Comparison of ENCODE assay signal across 12 cellular contexts in the genomic region with DNA sequence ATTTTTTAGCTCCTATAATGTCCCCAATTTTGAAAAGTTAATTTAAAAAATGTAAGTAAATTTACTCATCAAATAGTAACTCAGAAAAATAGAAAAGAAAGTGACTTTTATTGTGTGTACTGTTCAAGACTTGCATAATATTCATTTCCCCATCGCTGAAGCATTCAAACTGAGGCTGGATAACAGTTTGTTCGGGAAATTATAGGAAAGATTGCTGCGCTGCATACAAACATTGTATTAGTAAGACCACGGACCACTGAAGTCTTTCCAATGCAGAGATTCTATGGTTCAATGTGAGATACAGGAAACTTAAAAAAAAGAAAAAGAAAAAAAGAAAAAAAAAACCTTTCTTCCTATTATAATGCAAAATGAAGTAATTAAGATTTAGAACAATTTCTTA. TPM values are rescaled to one million over a fixed set of nuclear protein-coding genes. Genes with fewer than 3 reads are reported as not detected.
DNase-seq lines count a peak whose midpoint lies in the region; ATAC-seq and TF ChIP-seq lines count a peak whose summit lies in the region.
"Had no signal": no experiment of that assay in that cellular context is flagged by ENCODE, and none has a peak within 500 bp of the region (broad histone marks: within the 10 kb centered on the region; RNA-seq: fewer than 3 reads in every experiment).

No MANE protein-coding gene starts in this region.

- peak overlapping the region; percentile 96 for H3K27ac Mint-ChIP-seq in activated naive CD4-positive, alpha-beta T cell treated with anti-CD3 and anti-CD28 coated beads for 36 hours

- H3K9ac ChIP-seq in trophoblast cell (ENCODE audit: low read length): no peak overlapping the region

- no peak overlapping the region for H4K8ac ChIP-seq in trophoblast cell (ENCODE audit: low read depth, low read length)

- peak overlapping the region; percentile 73 for H3K4me3 Mint-ChIP-seq in activated naive CD4-positive, alpha-beta T cell treated with anti-CD3 and anti-CD28 coated beads for 36 hours

- in situ Hi-C loops in transverse colon (cut with MboI; ENCODE audit: low pct_ligation_motif_present in 1 of 4, low pct_unique_long_range_greater_than_20kb in 1 of 4, low sequenced_read_pairs in 3 of 4): loop anchor here in 2 of 4 donors (10.0 to 25.0 kb wide), 2 partner anchors 101 to 114 kb away; no protein-coding TSS in a partner anchor

- peaks cover 69% of the 10 kb centered on the region for H3K36me3 Mint-ChIP-seq in activated naive CD4-positive, alpha-beta T cell treated with anti-CD3 and anti-CD28 coated beads for 36 hours (ENCODE audit: low read depth)

- peaks cover 3% of the 10 kb centered on the region for H3K79me2 ChIP-seq in trophoblast cell (ENCODE audit: control insufficient read depth, insufficient read depth, low read length, poor library complexity)

- H3K4me3 ChIP-seq in RWPE2 (ENCODE audit: severe bottlenecking) (no peak overlapping the region), transverse colon (no peak overlapping the region), trophoblast cell (ENCODE audit: low read depth, low read length) (no peak overlapping the region)
- no peak overlapping the region for H3K4me3 ChIP-seq in effector memory CD4-positive, alpha-beta T cell (ENCODE audit: insufficient read depth, low read depth, low read length, poor library complexity, severe bottlenecking)
- H3K4me3 ChIP-seq: cardiac muscle cell, thyroid gland had no signal

- no peak for TF ChIP-seq CTCF in RWPE2 (IDR thresholded peaks at IDR 0.05; ENCODE audit: poor library complexity, severe bottlenecking)
- TF ChIP-seq CTCF in transverse colon (IDR thresholded peaks at IDR 0.05): no peak

- H3K27me3 ChIP-seq in RWPE2 (ENCODE audit: insufficient read depth, poor library complexity, severe bottlenecking) (no peaks in the 10 kb centered on the region), transverse colon (no peaks in the 10 kb centered on the region), trophoblast cell (ENCODE audit: insufficient read depth, low read length) (no peaks in the 10 kb centered on the region)
- H3K27me3 ChIP-seq in effector memory CD4-positive, alpha-beta T cell (replicated peaks; ENCODE audit: control insufficient read depth, insufficient read depth, low read length, poor library complexity, severe bottlenecking): no peaks in the 10 kb centered on the region
- H3K27me3 ChIP-seq: cardiac muscle cell, thyroid gland had no signal

- H2BK120ac ChIP-seq in trophoblast cell (ENCODE audit: insufficient read depth, low read length, poor library complexity): no peak overlapping the region

- no peak for TF ChIP-seq EP300 in transverse colon (IDR thresholded peaks at IDR 0.05; ENCODE audit: low read depth)

- H4K12ac ChIP-seq in trophoblast cell (ENCODE audit: low read depth, low read length): no peak overlapping the region

- H3K23ac ChIP-seq in trophoblast cell (ENCODE audit: low read length): no peak overlapping the region

- no peaks in the 10 kb centered on the region for H3K27me3 Mint-ChIP-seq in activated naive CD4-positive, alpha-beta T cell treated with anti-CD3 and anti-CD28 coated beads for 36 hours (ENCODE audit: low read depth)

- intact Hi-C loops in activated naive CD4-positive, alpha-beta T cell treated with anti-CD3 and anti-CD28 coated beads for 36 hours (cut with micrococcal nuclease): loop anchor here (1.0 to 5.0 kb wide), 9 partner anchors 7 to 826 kb away; partner anchors contain the start of gene PGAP1
- intact Hi-C loops in transverse colon (cut with DNase I; ENCODE audit: low total_unique reads): no loop called here

- DNase-seq in activated naive CD4-positive, alpha-beta T cell treated with anti-CD3 and anti-CD28 coated beads for 36 hours: no peak
- DNase-seq in activated naive CD4-positive, alpha-beta T cell treated with anti-CD3 and anti-CD28 coated beads, Interleukin-2, amount 50 U/mL, for 16 hours: no peak
- no peak for DNase-seq in RWPE2 (ENCODE audit: low spot score)
- DNase-seq in effector memory CD4-positive, alpha-beta T cell: no peak
- DNase-seq in transverse colon: no peak
- no peak for DNase-seq in NCI-H446 (lab: John Stamatoyannopoulos, UW)
- DNase-seq in SW 1271 (lab: John Stamatoyannopoulos, UW): no peak
- no peak for DNase-seq in trophoblast cell
- DNase-seq: activated CD4-positive, alpha-beta T cell treated with anti-CD3 and anti-CD28 coated beads, Interleukin-2, amount 50 U/mL, for 4 hours; NCI-H1105; thyroid gland had no signal

- H3K27ac ChIP-seq in RWPE2 (ENCODE audit: poor library complexity, severe bottlenecking): peak overlapping the region; percentile 55
- H3K27ac ChIP-seq in effector memory CD4-positive, alpha-beta T cell (ENCODE audit: insufficient read depth, low read length, poor library complexity, severe bottlenecking): peak overlapping the region; percentile 94
- H3K27ac ChIP-seq in transverse colon: peak overlapping the region; percentile 63 to 72 (median 69)
- no peak overlapping the region for H3K27ac ChIP-seq in trophoblast cell (ENCODE audit: low read depth, low read length)
- H3K27ac ChIP-seq: cardiac muscle cell, thyroid gland had no signal

- no peak overlapping the region for H3K18ac ChIP-seq in trophoblast cell (ENCODE audit: low read length)

- peaks cover 58% of the 10 kb centered on the region for H3K36me3 ChIP-seq in RWPE2 (ENCODE audit: low read depth)
- H3K36me3 ChIP-seq in effector memory CD4-positive, alpha-beta T cell (ENCODE audit: control insufficient read depth, insufficient read depth, low read length): peaks cover 36% of the 10 kb centered on the region
- peaks cover 0 to 6% (median under 1%) of the 10 kb centered on the region in 4 donors for H3K36me3 ChIP-seq in transverse colon
- peaks cover 6 to 8% of the 10 kb centered on the region in 2 experiments for H3K36me3 ChIP-seq in trophoblast cell (ENCODE audit: control insufficient read depth in 1 of 2, insufficient read depth in 2 of 2, low read length in 2 of 2)

- ATAC-seq in RWPE2 (ENCODE audit: low read depth): no peak

- H2BK5ac ChIP-seq in trophoblast cell (ENCODE audit: low read depth, low read length, poor library complexity): no peak overlapping the region

- no peak overlapping the region for H3K14ac ChIP-seq in trophoblast cell (ENCODE audit: low read length)

- TF ChIP-seq POLR2A in transverse colon (IDR thresholded peaks at IDR 0.05): no peak

- H3K79me1 ChIP-seq in trophoblast cell (ENCODE audit: low read length): peaks cover 3% of the 10 kb centered on the region

- no peaks in the 10 kb centered on the region for H3K9me3 ChIP-seq in RWPE2 (ENCODE audit: severe bottlenecking)
- H3K9me3 ChIP-seq in effector memory CD4-positive, alpha-beta T cell (ENCODE audit: control insufficient read depth, low read length): no peaks in the 10 kb centered on the region
- H3K9me3 ChIP-seq in transverse colon: no peaks in the 10 kb centered on the region
- no peaks in the 10 kb centered on the region for H3K9me3 ChIP-seq in trophoblast cell (ENCODE audit: insufficient read depth, low read depth, low read length)
- H3K9me3 ChIP-seq: thyroid gland had no signal

- 83 to 95% methylated on average over 4 of the region's 4 CpGs for WGBS in transverse colon (ENCODE audit: low coverage in 1 of 2), 2 donors
- no CpG with 5 or more reads among the region's 4 CpGs for WGBS in trophoblast cell (ENCODE audit: extremely low coverage, insufficient coverage, insufficient read length)

- no peak overlapping the region for H3K4me2 ChIP-seq in trophoblast cell (ENCODE audit: low read length)

- H2AFZ ChIP-seq in trophoblast cell (ENCODE audit: insufficient read depth, low read length, poor library complexity): no peak overlapping the region

- no peak overlapping the region for H2AK5ac ChIP-seq in trophoblast cell (ENCODE audit: low read length)

- CTCF ChIA-PET in activated naive CD4-positive, alpha-beta T cell treated with anti-CD3 and anti-CD28 coated beads for 36 hours (lab: Charles Lee): interaction anchor here (0.9 to 1.0 kb wide), 2 partner anchors 16 to 84 kb away, joined by 3 read pairs; no protein-coding TSS in a partner anchor

- H2BK12ac ChIP-seq in trophoblast cell (ENCODE audit: low read length): no peak overlapping the region

- no peak overlapping the region for H4K91ac ChIP-seq in trophoblast cell (ENCODE audit: low read depth, low read length)

- peaks cover 33% of the 10 kb centered on the region for H3K4me1 ChIP-seq in RWPE2 (ENCODE audit: insufficient read depth, poor library complexity, severe bottlenecking)
- peaks cover 52% of the 10 kb centered on the region for H3K4me1 ChIP-seq in effector memory CD4-positive, alpha-beta T cell (ENCODE audit: control insufficient read depth, insufficient read depth, low read length, poor library complexity, severe bottlenecking)
- H3K4me1 ChIP-seq in transverse colon: peaks cover 0 to 15% (median 7%) of the 10 kb centered on the region in 4 donors
- peaks cover 0 to 3% of the 10 kb centered on the region in 2 experiments for H3K4me1 ChIP-seq in trophoblast cell (ENCODE audit: control insufficient read depth in 1 of 2, insufficient read depth in 2 of 2, low read length in 2 of 2)
- H3K4me1 ChIP-seq: thyroid gland had no signal

- no peaks in the 10 kb centered on the region for H3K9me3 Mint-ChIP-seq in activated naive CD4-positive, alpha-beta T cell treated with anti-CD3 and anti-CD28 coated beads for 36 hours

- peaks cover 67% of the 10 kb centered on the region for H3K4me1 Mint-ChIP-seq in activated naive CD4-positive, alpha-beta T cell treated with anti-CD3 and anti-CD28 coated beads for 36 hours (ENCODE audit: low read depth)

- no peak overlapping the region for H3K4ac ChIP-seq in trophoblast cell (ENCODE audit: low read depth, low read length)

RNA-seq across cellular contexts. Expression of gene STK17B, which starts 10.4 kb away (rescaled TPM):
- 100 to 1,000 TPM; 141 to 143 TPM for total RNA-seq in activated naive CD4-positive, alpha-beta T cell treated with anti-CD3 and anti-CD28 coated beads for 36 hours
- 10 to 100 TPM; 16.7 to 80.3 (median 67.3) TPM for total RNA-seq in transverse colon
- 14.5 and 15.1 TPM in 2 replicates for polyA plus RNA-seq in trophoblast cell (2013)
